In the genomic region with DNA sequence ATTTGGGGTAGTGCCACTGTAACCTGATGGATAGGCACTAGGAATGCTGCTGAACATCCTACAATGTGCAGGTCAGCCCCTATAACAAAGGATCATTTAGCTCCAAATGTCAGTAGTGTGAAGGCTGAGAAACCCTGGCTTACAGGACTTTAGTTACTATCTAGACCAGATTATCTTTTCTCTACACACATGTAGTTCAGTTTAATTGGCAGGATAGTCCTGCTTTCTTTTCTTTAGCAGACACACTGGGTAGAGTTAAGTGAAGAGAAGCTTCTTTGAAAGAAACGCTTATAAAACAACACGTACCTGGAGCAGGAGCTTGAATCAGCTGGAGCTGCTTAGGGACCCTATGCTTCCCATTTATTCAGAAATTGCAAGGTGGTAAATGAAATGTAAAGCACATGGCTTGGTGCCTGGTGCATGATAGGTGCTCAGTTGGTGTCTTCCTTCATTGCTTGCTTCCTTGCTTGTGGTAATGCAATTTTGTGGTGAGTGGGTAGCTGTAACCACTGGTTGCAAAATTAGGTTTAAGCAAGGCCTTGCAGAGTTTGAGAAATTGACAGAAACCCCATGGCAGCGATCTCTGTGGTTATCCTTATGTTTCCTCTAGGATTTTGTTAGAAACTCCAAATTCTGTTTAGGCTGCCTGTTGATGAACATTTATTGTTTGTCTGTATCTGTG, we compare ENCODE assay signal across 13 cellular contexts. TPM values are rescaled to one million over a fixed set of nuclear protein-coding genes. Genes with fewer than 3 reads are reported as not detected.
A peak's percentile ranks its signal among the peaks of the same experiment; 100 is the strongest.
DNase-seq lines count a peak whose midpoint lies in the region; ATAC-seq and TF ChIP-seq lines count a peak whose summit lies in the region.
"Had no signal": no experiment of that assay in that cellular context is flagged by ENCODE, and none has a peak within 500 bp of the region (broad histone marks: within the 10 kb centered on the region; RNA-seq: fewer than 3 reads in every experiment).

No MANE protein-coding gene starts in this region.

- H3K4me2 ChIP-seq in hepatocyte = no peak overlapping the region

- peaks cover 5% of the 10 kb centered on the region for H3K36me3 Mint-ChIP-seq in T-helper 2 cell treated with Interferon-gamma antibody and Interleukin-4, amounts not matched to agents 5 μg/mL and 100 μg/mL, for 36 hours (ENCODE audit: low read depth)

- peaks cover 52% of the 10 kb centered on the region for H3K4me1 Mint-ChIP-seq in T-helper 2 cell treated with Interferon-gamma antibody and Interleukin-4, amounts not matched to agents 5 μg/mL and 100 μg/mL, for 36 hours (ENCODE audit: low read depth)

- peak overlapping the region; percentile 44 for H3K4me3 Mint-ChIP-seq in T-helper 2 cell treated with Interferon-gamma antibody and Interleukin-4, amounts not matched to agents 5 μg/mL and 100 μg/mL, for 36 hours

- 86% methylated on average over 3 of the region's 3 CpGs for WGBS in hepatocyte (ENCODE audit: low lambda C conversion rate, missing lambda C conversion rate)

- H3K27ac Mint-ChIP-seq in T-helper 2 cell treated with Interferon-gamma antibody and Interleukin-4, amounts not matched to agents 5 μg/mL and 100 μg/mL, for 36 hours = peak overlapping the region; percentile 9

- no peaks in the 10 kb centered on the region for H3K9me3 Mint-ChIP-seq in T-helper 2 cell treated with Interferon-gamma antibody and Interleukin-4, amounts not matched to agents 5 μg/mL and 100 μg/mL, for 36 hours

- H3K4me1 ChIP-seq in iPS-20b (ENCODE audit: insufficient read depth, low read length) (peaks cover 40% of the 10 kb centered on the region), hepatocyte (ENCODE audit: insufficient read depth) (peaks cover 26% of the 10 kb centered on the region)

- H3K36me3 ChIP-seq in iPS-20b (ENCODE audit: insufficient read depth, low read depth, low read length) (peaks cover 1% of the 10 kb centered on the region; the same call in 1 of the 2 replicates), hepatocyte (replicated peaks; ENCODE audit: insufficient read depth, low read depth) (no peaks in the 10 kb centered on the region)
- H3K36me3 ChIP-seq: BE2C had no signal

- peak overlapping the region; percentile 12; the same call in 1 of the 2 replicates for H3K9ac ChIP-seq in iPS-20b (ENCODE audit: low read depth, low read length)

- no peaks in the 10 kb centered on the region for H3K27me3 Mint-ChIP-seq in T-helper 2 cell treated with Interferon-gamma antibody and Interleukin-4, amounts not matched to agents 5 μg/mL and 100 μg/mL, for 36 hours (ENCODE audit: low read depth)

- H3K27ac ChIP-seq in iPS-20b (ENCODE audit: low read length) (no peak overlapping the region), hepatocyte (no peak overlapping the region)
- H3K27ac ChIP-seq: psoas muscle had no signal

- H3K27me3 ChIP-seq in iPS-20b (ENCODE audit: insufficient read depth, low read length) (no peaks in the 10 kb centered on the region), hepatocyte (no peaks in the 10 kb centered on the region)
- H3K27me3 ChIP-seq: BE2C had no signal

- no peak overlapping the region for H2AFZ ChIP-seq in hepatocyte

- no peak for TF ChIP-seq CTCF in hepatocyte (IDR thresholded peaks at IDR 0.05; ENCODE audit: poor library complexity)

- H3K9me3 ChIP-seq in iPS-20b (ENCODE audit: insufficient read depth, low read depth, low read length) (no peaks in the 10 kb centered on the region), hepatocyte (ENCODE audit: low read depth) (peaks cover 3% of the 10 kb centered on the region)
- H3K9me3 ChIP-seq: BE2C, psoas muscle had no signal

- no peak for ATAC-seq in HG02970 (IDR thresholded peaks at IDR 0.05; ENCODE audit: low FRiP score, unreplicated experiment)
- ATAC-seq: psoas muscle had no signal

- peaks cover 70% of the 10 kb centered on the region for H4K20me1 ChIP-seq in hepatocyte (ENCODE audit: insufficient read depth, poor library complexity, severe bottlenecking)

- no peaks in the 10 kb centered on the region for H3K9me2 ChIP-seq in hepatocyte (replicated peaks; ENCODE audit: insufficient read depth)

- H3K79me2 ChIP-seq in hepatocyte = peaks cover 95% of the 10 kb centered on the region

- H3K4me3 ChIP-seq in iPS-20b (ENCODE audit: low read length) (no peak overlapping the region), hepatocyte (no peak overlapping the region)
- H3K4me3 ChIP-seq: psoas muscle had no signal

- peak; percentile 4 for DNase-seq in stimulated activated CD8-positive, alpha-beta memory T cell treated with anti-CD3 and anti-CD28 coated beads, Interleukin-12 subunit alpha, Interleukin-12 subunit beta, amount 100 ng/mL, for 1 hour (ENCODE audit: low read depth)
- no peak for DNase-seq in stimulated activated CD8-positive, alpha-beta memory T cell treated with anti-CD3 and anti-CD28 coated beads, Interleukin-4, amount 100 ng/mL, for 48 hours
- DNase-seq in T-helper 2 cell treated with Interferon-gamma antibody and Interleukin-4, amounts not matched to agents 5 μg/mL and 100 μg/mL, for 36 hours (ENCODE audit: low spot score) = peak; percentile 38
- DNase-seq in NCI-H2196 (lab: John Stamatoyannopoulos, UW; ENCODE audit: unreplicated experiment) (no peak), hepatocyte (ENCODE audit: low spot score) (no peak), HPDE6-E6E7 (ENCODE audit: extremely low spot score) (no peak)
- DNase-seq: activated gamma-delta T cell treated with Interleukin-2 at 50 U/mL for 16 hours, BE2C, NCI-H446, psoas muscle had no signal

RNA-seq across cellular contexts. Expression of gene METTL9, which starts 9.4 kb away (rescaled TPM):
- total RNA-seq in hepatocyte = 222 and 229 TPM in 2 replicates
- polyA plus RNA-seq in hepatocyte = 112 TPM in 2 replicates

RNA-seq across cellular contexts. Expression of gene IGSF6, which starts 43.6 kb away (rescaled TPM):
- 0.56 and 0.70 TPM in 2 replicates for total RNA-seq in hepatocyte
- polyA plus RNA-seq in hepatocyte = 0.35 and 2.2 TPM in 2 replicates
- polyA plus RNA-seq: keratinocyte had no signal

RNA-seq across cellular contexts. Expression of gene OTOA, which starts 55.0 kb away (rescaled TPM):
- total RNA-seq in hepatocyte = 0.07 TPM in 1 of 2 replicates, not detected in the other
- not detected in 2 replicates for polyA plus RNA-seq in hepatocyte
- polyA plus RNA-seq: keratinocyte had no signal

Comparison
In these comparisons a context has a peak if more than half of its experiments do, and no peak if none do; other contexts are left out.
1. DNase-seq: peak in stimulated activated CD8-positive, alpha-beta memory T cell treated with anti-CD3 and anti-CD28 coated beads, Interleukin-12 subunit alpha, Interleukin-12 subunit beta, amount 100 ng/mL, for 1 hour (single experiment) and T-helper 2 cell treated with Interferon-gamma antibody and Interleukin-4, amounts not matched to agents 5 μg/mL and 100 μg/mL, for 36 hours (single experiment); none in stimulated activated CD8-positive, alpha-beta memory T cell treated with anti-CD3 and anti-CD28 coated beads, Interleukin-4, amount 100 ng/mL, for 48 hours (single experiment), NCI-H2196 (single experiment), hepatocyte (single experiment) and HPDE6-E6E7 (single experiment).